Comparison of ENCODE assay signal across 1 cellular context in genomic region chr5:73828465-73828864, GRCh38.
TF ChIP-seq lines count a peak whose summit lies in the region.

No MANE protein-coding gene starts in this region.

TF ChIP-seq in HepG2, 621 proteins besides CTCF, POLR2A, EP300 and RAD21:
- TF ChIP-seq ZNF546 (CRISPR knock-in tag; conservative IDR thresholded peaks at IDR 0.05) (no peak), ZNF512 (CRISPR knock-in tag; IDR thresholded peaks at IDR 0.05) (0 out of 2 replicates have a peak, but pooled peaks have one; percentile 41), ATAD3A (CRISPR knock-in tag; IDR thresholded peaks at IDR 0.05) (no peak)
